Comparison of ENCODE assay signal across 33 cellular contexts in genomic region chr2:26648516-26648915, GRCh38. TPM values are rescaled to one million over a fixed set of nuclear protein-coding genes. Genes with fewer than 3 reads are reported as not detected.
"Had no signal": no experiment of that assay in that cellular context is flagged by ENCODE, and none has a peak within 500 bp of the region (broad histone marks: within the 10 kb centered on the region; RNA-seq: fewer than 3 reads in every experiment).

No MANE protein-coding gene starts in this region.

- H3K4me1 Mint-ChIP-seq: activated CD4-positive, alpha-beta memory T cell treated with anti-CD3 and anti-CD28 coated beads, Interleukin-2, amount 10 ng/mL, durations not matched to agents 7 days and 5 days; activated CD4-positive, alpha-beta T cell treated with anti-CD3 and anti-CD28 coated beads, Interleukin-2, amount 10 ng/mL, durations not matched to agents 7 days and 5 days; central memory CD8-positive, alpha-beta T cell; naive thymus-derived CD8-positive, alpha-beta T cell; stimulated activated naive B cell treated with anti-CD40 and anti-IgM and Interleukin-4, amounts not matched to agents 10 μg/mL and 1 μg/mL and 100 μg/mL, for 72 hours; T-helper 17 cell had no signal

- H3K36me3 Mint-ChIP-seq: activated naive CD8-positive, alpha-beta T cell; immature natural killer cell; naive thymus-derived CD8-positive, alpha-beta T cell; stimulated activated naive B cell treated with anti-CD40 and anti-IgM and Interleukin-4, amounts not matched to agents 10 μg/mL and 1 μg/mL and 100 μg/mL, for 72 hours; WTC11 had no signal

- H3K9me3 Mint-ChIP-seq: activated CD4-positive, alpha-beta memory T cell treated with anti-CD3 and anti-CD28 coated beads, Interleukin-2, amount 10 ng/mL, durations not matched to agents 7 days and 5 days; activated CD4-positive, alpha-beta T cell treated with anti-CD3 and anti-CD28 coated beads, Interleukin-2, amount 10 ng/mL, durations not matched to agents 7 days and 5 days; central memory CD8-positive, alpha-beta T cell; naive thymus-derived CD8-positive, alpha-beta T cell; stimulated activated naive B cell treated with anti-CD40 and anti-IgM and Interleukin-4, amounts not matched to agents 10 μg/mL and 1 μg/mL and 100 μg/mL, for 72 hours had no signal

- H3K27me3 ChIP-seq: right lobe of liver, tibial artery had no signal

- H3K4me1 ChIP-seq: right lobe of liver had no signal

- H3K4me2 ChIP-seq: SK-N-SH had no signal

- H3K36me3 ChIP-seq: lower lobe of right lung, right lobe of liver, suprapubic skin, tibial artery had no signal

- H3K27ac Mint-ChIP-seq: activated CD4-positive, alpha-beta memory T cell treated with anti-CD3 and anti-CD28 coated beads, Interleukin-2, amount 10 ng/mL, durations not matched to agents 7 days and 5 days; activated CD4-positive, alpha-beta T cell treated with anti-CD3 and anti-CD28 coated beads, Interleukin-2, amount 10 ng/mL, durations not matched to agents 7 days and 5 days; activated naive CD8-positive, alpha-beta T cell; immature natural killer cell; naive thymus-derived CD8-positive, alpha-beta T cell; progenitor cell of endocrine pancreas; stimulated activated naive B cell treated with anti-CD40 and anti-IgM and Interleukin-4, amounts not matched to agents 10 μg/mL and 1 μg/mL and 100 μg/mL, for 72 hours; T-helper 17 cell; WTC11 had no signal

- H3K9ac ChIP-seq: SK-N-SH had no signal

- DNase-seq: activated CD4-positive, alpha-beta memory T cell treated with anti-CD3 and anti-CD28 coated beads, Interleukin-2, amount 10 ng/mL, durations not matched to agents 7 days and 5 days; activated CD4-positive, alpha-beta T cell treated with anti-CD3 and anti-CD28 coated beads for 1 hour; activated CD4-positive, alpha-beta T cell treated with anti-CD3 and anti-CD28 coated beads, Interleukin-2, amount 10 ng/mL, durations not matched to agents 7 days and 5 days; activated naive CD4-positive, alpha-beta T cell; activated T-cell treated with anti-CD3 and anti-CD28 coated beads, Interleukin-2, amount 50 U/mL, for 48 hours; anterior cingulate cortex; foreskin fibroblast; hypothalamus; immature natural killer cell; lower lobe of right lung; mesenchymal stem cell; naive thymus-derived CD8-positive, alpha-beta T cell; right lobe of liver; SK-N-SH; stimulated activated CD4-positive, alpha-beta T cell treated with anti-CD3 and anti-CD28 coated beads, Interleukin-4, amount 100 ng/mL, for 24 hours; stimulated activated naive B cell treated with anti-CD40 and anti-IgM and Interleukin-4, amounts not matched to agents 10 μg/mL and 1 μg/mL and 100 μg/mL, for 72 hours; SW 1271; T-helper 17 cell; T1000 had no signal

- H3K4me3 ChIP-seq: lower lobe of right lung, right lobe of liver, skin epidermis, suprapubic skin, tibial artery had no signal

- H3K9me3 ChIP-seq: lower lobe of right lung, right lobe of liver, SK-N-SH, suprapubic skin, tibial artery had no signal

- H3K4me3 Mint-ChIP-seq: activated CD4-positive, alpha-beta memory T cell treated with anti-CD3 and anti-CD28 coated beads, Interleukin-2, amount 10 ng/mL, durations not matched to agents 7 days and 5 days; activated CD4-positive, alpha-beta T cell treated with anti-CD3 and anti-CD28 coated beads, Interleukin-2, amount 10 ng/mL, durations not matched to agents 7 days and 5 days; activated naive CD8-positive, alpha-beta T cell; central memory CD8-positive, alpha-beta T cell; immature natural killer cell; naive thymus-derived CD8-positive, alpha-beta T cell; stimulated activated naive B cell treated with anti-CD40 and anti-IgM and Interleukin-4, amounts not matched to agents 10 μg/mL and 1 μg/mL and 100 μg/mL, for 72 hours; T-helper 17 cell; WTC11 had no signal

- H3K27ac ChIP-seq: right lobe of liver, skin epidermis, suprapubic skin, tibial artery had no signal

- ATAC-seq: esophagus mucosa; lower lobe of right lung; naive thymus-derived CD8-positive, alpha-beta T cell; right lobe of liver; stimulated activated naive B cell treated with anti-CD40 and anti-IgM and Interleukin-4, amounts not matched to agents 10 μg/mL and 1 μg/mL and 100 μg/mL, for 72 hours; T-helper 17 cell; WTC11 had no signal

RNA-seq across cellular contexts. Expression of gene CIB4, which starts 7.3 kb away (rescaled TPM):
- total RNA-seq: activated CD4-positive, alpha-beta memory T cell treated with anti-CD3 and anti-CD28 coated beads, Interleukin-2, amount 10 ng/mL, durations not matched to agents 7 days and 5 days; activated CD4-positive, alpha-beta T cell treated with anti-CD3 and anti-CD28 coated beads, Interleukin-2, amount 10 ng/mL, durations not matched to agents 7 days and 5 days; bronchial epithelial cell; dermis microvascular lymphatic vessel endothelial cell; esophagus mucosa; kidney epithelial cell; lower lobe of right lung; naive thymus-derived CD8-positive, alpha-beta T cell; osteocyte; progenitor cell of endocrine pancreas; renal cortical epithelial cell; right lobe of liver; suprapubic skin; T-helper 17 cell; urinary bladder; WTC11 had no signal
- polyA plus RNA-seq: immature natural killer cell; naive thymus-derived CD8-positive, alpha-beta T cell; SK-N-SH; urinary bladder had no signal

RNA-seq across cellular contexts. Expression of gene KCNK3, which starts 44.0 kb away (rescaled TPM):
- total RNA-seq: activated CD4-positive, alpha-beta memory T cell treated with anti-CD3 and anti-CD28 coated beads, Interleukin-2, amount 10 ng/mL, durations not matched to agents 7 days and 5 days; activated CD4-positive, alpha-beta T cell treated with anti-CD3 and anti-CD28 coated beads, Interleukin-2, amount 10 ng/mL, durations not matched to agents 7 days and 5 days; bronchial epithelial cell; dermis microvascular lymphatic vessel endothelial cell; naive thymus-derived CD8-positive, alpha-beta T cell; T-helper 17 cell had no signal
- polyA plus RNA-seq: immature natural killer cell; naive thymus-derived CD8-positive, alpha-beta T cell had no signal
